Comparison of ENCODE assay signal across 25 cellular contexts in genomic region chr19:5590865-5591154, GRCh38. TPM values are rescaled to one million over a fixed set of nuclear protein-coding genes. Genes with fewer than 3 reads are reported as not detected.
A peak's percentile ranks its signal among the peaks of the same experiment; 100 is the strongest.
DNase-seq lines count a peak whose midpoint lies in the region; ATAC-seq, FAIRE-seq and TF ChIP-seq lines count a peak whose summit lies in the region.
"Had no signal": no experiment of that assay in that cellular context is flagged by ENCODE, and none has a peak within 500 bp of the region (broad histone marks: within the 10 kb centered on the region; RNA-seq: fewer than 3 reads in every experiment).

No MANE protein-coding gene starts in this region.

- POLR2A ChIA-PET in MCF 10A (lab: Yijun Ruan, JAX): no interaction called here

- H3K79me1 ChIP-seq in mesenchymal stem cell (replicated peaks; ENCODE audit: low read length, poor library complexity, severe bottlenecking): peaks cover 52% of the 10 kb centered on the region

- H3K4ac ChIP-seq in mesenchymal stem cell (ENCODE audit: low read depth in 1 of 2, low read length in 2 of 2): no peak overlapping the region

- H3K4me3 ChIP-seq in mesenchymal stem cell (ENCODE audit: insufficient read depth in 1 of 2, low read depth in 1 of 2, low read length in 2 of 2): no peak overlapping the region
- H3K4me3 ChIP-seq: A549, GM23338, HAP-1 had no signal

- peaks cover 17 to 18% of the 10 kb centered on the region in 2 donors for H3K36me3 Mint-ChIP-seq in activated naive CD4-positive, alpha-beta T cell treated with anti-CD3 and anti-CD28 coated beads, Interleukin-2, amount 50 U/mL, for 72 hours
- peaks cover 89% of the 10 kb centered on the region for H3K36me3 Mint-ChIP-seq in effector memory CD8-positive, alpha-beta T cell (ENCODE audit: insufficient read depth)
- H3K36me3 Mint-ChIP-seq in MCF 10A (ENCODE audit: insufficient read depth, unreplicated experiment): peaks cover 85% of the 10 kb centered on the region

- H2BK12ac ChIP-seq in mesenchymal stem cell (ENCODE audit: low read length in 2 of 2): no peak overlapping the region

- H3K27ac ChIP-seq in mesenchymal stem cell (ENCODE audit: low read length, poor library complexity, severe bottlenecking): no peak overlapping the region
- H3K27ac ChIP-seq: A549 had no signal

- H2AFZ ChIP-seq in mesenchymal stem cell (ENCODE audit: low read depth, low read length): no peak overlapping the region
- H2AFZ ChIP-seq: GM23338 had no signal

- H4K91ac ChIP-seq in mesenchymal stem cell (ENCODE audit: low read length): peak overlapping the region; percentile 11

- no peak for FAIRE-seq in HTR-8/SVneo (lab: Jason Lieb, UNC)
- FAIRE-seq: A549, GM12891, GM18507, H54 had no signal

- CTCF ChIA-PET in MCF 10A (lab: Yijun Ruan, JAX): no interaction called here

- intact Hi-C loops in MCF 10A (cut with micrococcal nuclease): no loop called here

- H3K4me2 ChIP-seq in mesenchymal stem cell (ENCODE audit: low read length, poor library complexity, severe bottlenecking): no peak overlapping the region
- H3K4me2 ChIP-seq: A549, GM23338 had no signal

- H3K23ac ChIP-seq in mesenchymal stem cell (ENCODE audit: low read length in 2 of 2): no peak overlapping the region

- ATAC-seq in activated naive CD4-positive, alpha-beta T cell treated with anti-CD3 and anti-CD28 coated beads, Interleukin-2, amount 50 U/mL, for 72 hours: no peak
- ATAC-seq in effector memory CD8-positive, alpha-beta T cell (replicated peaks): no peak
- no peak for ATAC-seq in HG03457 (IDR thresholded peaks at IDR 0.05; ENCODE audit: unreplicated experiment)
- ATAC-seq: A549, GM23338 had no signal

- DNase-seq in activated naive CD4-positive, alpha-beta T cell treated with anti-CD3 and anti-CD28 coated beads, Interleukin-2, amount 50 U/mL, for 72 hours (ENCODE audit: low spot score in 2 of 2): no peak
- no peak for DNase-seq in activated naive CD4-positive, alpha-beta T cell (lab: John Stamatoyannopoulos, UW)
- DNase-seq in effector memory CD8-positive, alpha-beta T cell: no peak
- DNase-seq in mesenchymal stem cell (no peak), MCF 10A (ENCODE audit: unreplicated experiment) (no peak), HTR-8/SVneo (ENCODE audit: insufficient read length, low spot score) (no peak)
- DNase-seq: 8988T; ACHN; AML-193; BE2C; C1 segment of cervical spinal cord; Calu3; CD4-positive, alpha-beta memory T cell; COR-L47; DMS53; DMS79 treated with DMSO at 0.1 percent for 48 hours; GF-D8 had no signal

- H2BK120ac ChIP-seq in mesenchymal stem cell (ENCODE audit: low read depth, low read length): no peak overlapping the region

- H3K4me1 ChIP-seq in mesenchymal stem cell (ENCODE audit: control insufficient read depth, insufficient read depth, low read depth, low read length): peaks cover 28% of the 10 kb centered on the region
- H3K4me1 ChIP-seq: A549, BE2C, HAP-1 had no signal

- peaks cover 96% of the 10 kb centered on the region in 2 experiments for H3K36me3 ChIP-seq in mesenchymal stem cell (ENCODE audit: control insufficient read depth in 1 of 2, insufficient read depth in 2 of 2, low read depth in 1 of 2, low read length in 2 of 2)

- H4K8ac ChIP-seq in mesenchymal stem cell (ENCODE audit: low read length): no peak overlapping the region

- H2AK5ac ChIP-seq in mesenchymal stem cell (ENCODE audit: low read length, severe bottlenecking): no peak overlapping the region

- no peak overlapping the region for H2BK5ac ChIP-seq in mesenchymal stem cell (ENCODE audit: low read depth, low read length, poor library complexity, severe bottlenecking)

- BruUV-seq in MCF 10A (replicated peaks; lab: Mats Ljungman, UMichigan): no TSS peak

- H3K9me3 Mint-ChIP-seq in activated naive CD4-positive, alpha-beta T cell treated with anti-CD3 and anti-CD28 coated beads, Interleukin-2, amount 50 U/mL, for 72 hours: no peaks in the 10 kb centered on the region
- no peaks in the 10 kb centered on the region for H3K9me3 Mint-ChIP-seq in effector memory CD8-positive, alpha-beta T cell
- H3K9me3 Mint-ChIP-seq in MCF 10A (ENCODE audit: unreplicated experiment): no peaks in the 10 kb centered on the region
- H3K9me3 Mint-ChIP-seq: GM23338 had no signal

- WGBS in mesenchymal stem cell: 98% methylated on average over 9 of the region's 9 CpGs

- peak overlapping the region; percentile 44 to 74 for H3K27ac Mint-ChIP-seq in activated naive CD4-positive, alpha-beta T cell treated with anti-CD3 and anti-CD28 coated beads, Interleukin-2, amount 50 U/mL, for 72 hours
- H3K27ac Mint-ChIP-seq in effector memory CD8-positive, alpha-beta T cell: peak overlapping the region; percentile 35 to 74
- H3K27ac Mint-ChIP-seq in MCF 10A (ENCODE audit: low read depth, unreplicated experiment): no peak overlapping the region
- H3K27ac Mint-ChIP-seq: CD4-positive, alpha-beta memory T cell; GM23338 had no signal

- H3K27me3 ChIP-seq in mesenchymal stem cell (ENCODE audit: control insufficient read depth in 1 of 2, insufficient read depth in 1 of 2, low read length in 2 of 2): no peaks in the 10 kb centered on the region
- H3K27me3 ChIP-seq: BE2C had no signal

- no peak overlapping the region for H3K9ac ChIP-seq in mesenchymal stem cell (ENCODE audit: low read length)

- H3K9me3 ChIP-seq in mesenchymal stem cell (ENCODE audit: control insufficient read depth, low read length): no peaks in the 10 kb centered on the region
- H3K9me3 ChIP-seq: A549, BE2C, HAP-1 had no signal

- no peak overlapping the region for H3K14ac ChIP-seq in mesenchymal stem cell (ENCODE audit: low read length in 2 of 2)

- no peak overlapping the region for H2BK15ac ChIP-seq in mesenchymal stem cell (ENCODE audit: low read depth, poor library complexity, severe bottlenecking)

- peak overlapping the region in 1 of 2 donors; percentile 21 for H3K4me3 Mint-ChIP-seq in effector memory CD8-positive, alpha-beta T cell
- H3K4me3 Mint-ChIP-seq in MCF 10A (ENCODE audit: unreplicated experiment): no peak overlapping the region
- H3K4me3 Mint-ChIP-seq: GM23338 had no signal

- H3K4me1 Mint-ChIP-seq in effector memory CD8-positive, alpha-beta T cell (ENCODE audit: low read depth in 2 of 2): peaks cover 6 to 11% of the 10 kb centered on the region in 2 donors
- no peaks in the 10 kb centered on the region for H3K4me1 Mint-ChIP-seq in MCF 10A (ENCODE audit: insufficient read depth, unreplicated experiment)

- no peak for TF ChIP-seq CTCF in MCF 10A (IDR thresholded peaks at IDR 0.05; ENCODE audit: unreplicated experiment)

- H3K27me3 Mint-ChIP-seq in effector memory CD8-positive, alpha-beta T cell: no peaks in the 10 kb centered on the region
- H3K27me3 Mint-ChIP-seq in MCF 10A (ENCODE audit: insufficient read depth, unreplicated experiment): no peaks in the 10 kb centered on the region
- H3K27me3 Mint-ChIP-seq: CD4-positive, alpha-beta memory T cell had no signal

- no peak overlapping the region for H3K18ac ChIP-seq in mesenchymal stem cell (ENCODE audit: low read depth in 1 of 2, low read length in 2 of 2)

RNA-seq across cellular contexts. Expression of gene TINCR, which starts 23.1 kb away (rescaled TPM):
- total RNA-seq in activated naive CD4-positive, alpha-beta T cell treated with anti-CD3 and anti-CD28 coated beads, Interleukin-2, amount 50 U/mL, for 72 hours: 1 to 10 TPM in 1 of 2 donors, under 1 TPM in 1; 0.82 to 1.7 TPM
- 0.08 TPM for polyA plus RNA-seq in mesenchymal stem cell (2013, experiment 1 of 2)
- 0.03 TPM for polyA plus RNA-seq in mesenchymal stem cell (2013, experiment 2 of 2)
- total RNA-seq in MCF 10A (2022): 0.20 and 0.21 TPM in 2 replicates
- total RNA-seq: G401 had no signal

RNA-seq across cellular contexts. Expression of gene SAFB2, which starts 31.8 kb away (rescaled TPM):
- total RNA-seq in activated naive CD4-positive, alpha-beta T cell treated with anti-CD3 and anti-CD28 coated beads, Interleukin-2, amount 50 U/mL, for 72 hours: 100 to 1,000 TPM; 107 to 233 TPM
- polyA plus RNA-seq in mesenchymal stem cell (2013, experiment 1 of 2): 25.9 TPM
- polyA plus RNA-seq in mesenchymal stem cell (2013, experiment 2 of 2): 24.3 TPM
- 98.6 and 118 TPM in 2 replicates for total RNA-seq in MCF 10A (2022)

RNA-seq across cellular contexts. Expression of gene SAFB, which starts 32.1 kb away (rescaled TPM):
- total RNA-seq in activated naive CD4-positive, alpha-beta T cell treated with anti-CD3 and anti-CD28 coated beads, Interleukin-2, amount 50 U/mL, for 72 hours: 100 to 1,000 TPM; 127 to 154 TPM
- polyA plus RNA-seq in mesenchymal stem cell (2013, experiment 1 of 2): 32.5 TPM
- 30.9 TPM for polyA plus RNA-seq in mesenchymal stem cell (2013, experiment 2 of 2)
- 135 and 137 TPM in 2 replicates for total RNA-seq in MCF 10A (2022)
